In genomic region chr1:152036316-152037216, GRCh38 we compare ENCODE assay signal across 8 cellular contexts. TPM values are rescaled to one million over a fixed set of nuclear protein-coding genes. Genes with fewer than 3 reads are reported as not detected.
A peak's percentile ranks its signal among the peaks of the same experiment; 100 is the strongest.
DNase-seq lines count a peak whose midpoint lies in the region; ATAC-seq and TF ChIP-seq lines count a peak whose summit lies in the region.

S100A11 (minus strand) TSS chr1:152037004; CDS start chr1:152036915, 89 bp downstream.

- no peaks in the 10 kb centered on the region for H3K9me3 ChIP-seq in colonic mucosa

- H3K36me3 ChIP-seq in colonic mucosa, result peaks cover 12% of the 10 kb centered on the region

- peaks cover 42% of the 10 kb centered on the region for H3K4me1 Mint-ChIP-seq in activated CD4-positive, alpha-beta T cell treated with anti-CD3 and anti-CD28 coated beads, Interleukin-2, amount 10 ng/mL, durations not matched to agents 24 days and 14 days

- H3K4me3 ChIP-seq in colonic mucosa, result peak within 1 kb of the TSS; percentile 57

- peak within 1 kb of the TSS; percentile 92 to 96 for H3K9ac ChIP-seq in colonic mucosa (ENCODE audit: low read depth in 2 of 2, low read length in 2 of 2)

- intact Hi-C loops in activated CD4-positive, alpha-beta T cell treated with anti-CD3 and anti-CD28 coated beads, Interleukin-2, amount 10 ng/mL, durations not matched to agents 24 days and 14 days (cut with micrococcal nuclease), result loop anchor here (5.0 kb wide), 1 partner anchor 54 kb away; no protein-coding TSS in a partner anchor
- intact Hi-C loops in colonic mucosa (cut with DNase I), result no loop called here

- peak; percentile 43 for ATAC-seq in GM21737 (IDR thresholded peaks at IDR 0.05; ENCODE audit: unreplicated experiment)
- ATAC-seq in HG02884 (IDR thresholded peaks at IDR 0.05; ENCODE audit: unreplicated experiment), result no peak

- H3K27ac ChIP-seq in colonic mucosa, result peak within 1 kb of the TSS; percentile 92

- H3K4me1 ChIP-seq in colonic mucosa, result no peaks in the 10 kb centered on the region

- H3K27me3 Mint-ChIP-seq in activated CD4-positive, alpha-beta T cell treated with anti-CD3 and anti-CD28 coated beads, Interleukin-2, amount 10 ng/mL, durations not matched to agents 24 days and 14 days, result no peaks in the 10 kb centered on the region

- DNase-seq in CMK (ENCODE audit: low read depth), result peak; percentile 62
- peak; percentile 32 for DNase-seq in NCI-H187 treated with DMSO at 0.1 percent for 48 hours (lab: John Stamatoyannopoulos, UW)
- DNase-seq in activated CD4-positive, alpha-beta T cell treated with anti-CD3 and anti-CD28 coated beads, Interleukin-2, amount 10 ng/mL, durations not matched to agents 24 days and 14 days, result peak; percentile 93
- peak; percentile 95 for DNase-seq in colonic mucosa
- peak; percentile 93 for DNase-seq in left kidney (ENCODE audit: low read depth, low spot score)
- DNase-seq in stimulated activated CD4-positive, alpha-beta T cell treated with anti-CD3 and anti-CD28 coated beads, Interleukin-2, amount 100 ng/mL, for 48 hours, result peak; percentile 77 to 78

- TF ChIP-seq CTCF in colonic mucosa (IDR thresholded peaks at IDR 0.05), result no peak

- peak within 1 kb of the TSS; percentile 98 for H3K27ac Mint-ChIP-seq in activated CD4-positive, alpha-beta T cell treated with anti-CD3 and anti-CD28 coated beads, Interleukin-2, amount 10 ng/mL, durations not matched to agents 24 days and 14 days

- peaks cover 38% of the 10 kb centered on the region for H3K36me3 Mint-ChIP-seq in activated CD4-positive, alpha-beta T cell treated with anti-CD3 and anti-CD28 coated beads, Interleukin-2, amount 10 ng/mL, durations not matched to agents 24 days and 14 days (ENCODE audit: low read depth)

- peak within 1 kb of the TSS; percentile 98 for H3K4me3 Mint-ChIP-seq in activated CD4-positive, alpha-beta T cell treated with anti-CD3 and anti-CD28 coated beads, Interleukin-2, amount 10 ng/mL, durations not matched to agents 24 days and 14 days

- H3K9me3 Mint-ChIP-seq in activated CD4-positive, alpha-beta T cell treated with anti-CD3 and anti-CD28 coated beads, Interleukin-2, amount 10 ng/mL, durations not matched to agents 24 days and 14 days, result no peaks in the 10 kb centered on the region

- H3K27me3 ChIP-seq in colonic mucosa, result no peaks in the 10 kb centered on the region

RNA-seq across cellular contexts. Expression of gene S100A11, which starts in this region (rescaled TPM):
- 218 TPM in 2 replicates for total RNA-seq in activated CD4-positive, alpha-beta T cell treated with anti-CD3 and anti-CD28 coated beads, Interleukin-2, amount 10 ng/mL, durations not matched to agents 24 days and 14 days
- total RNA-seq in colonic mucosa, result 100 to 1,000 TPM; 194 to 260 TPM

Comparison
In these comparisons a context has a peak if more than half of its experiments do, and no peak if none do; other contexts are left out.
1. DNase-seq: peak in every context shown above with its lines; median percentile 95 in colonic mucosa; 93 in activated CD4-positive, alpha-beta T cell treated with anti-CD3 and anti-CD28 coated beads, Interleukin-2, amount 10 ng/mL, durations not matched to agents 24 days and 14 days; 93 in left kidney; 78 in stimulated activated CD4-positive, alpha-beta T cell treated with anti-CD3 and anti-CD28 coated beads, Interleukin-2, amount 100 ng/mL, for 48 hours; 62 in CMK; 32 in NCI-H187 treated with DMSO at 0.1 percent for 48 hours.